ENCODE assay signal across 29 cellular contexts in the genomic region with DNA sequence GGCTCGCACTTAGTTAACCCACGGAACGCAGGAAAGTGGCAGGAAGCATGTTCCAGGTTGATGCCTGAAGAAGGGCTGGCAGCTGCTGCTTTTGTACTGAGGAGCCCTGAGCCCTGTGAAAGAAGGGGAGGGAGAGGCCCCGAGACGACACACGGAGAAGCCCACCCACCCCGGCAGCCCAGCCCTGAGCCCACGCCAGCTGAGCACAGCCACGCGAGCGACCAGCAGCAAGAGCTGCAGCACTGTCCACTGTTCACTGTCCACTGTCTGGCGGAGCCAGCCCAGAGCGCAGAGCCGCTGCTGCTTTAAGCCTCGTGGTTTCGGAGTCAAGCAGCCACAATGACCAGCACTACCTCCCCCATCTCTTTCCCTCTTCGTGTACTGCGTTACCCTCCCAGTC. TPM values are rescaled to one million over a fixed set of nuclear protein-coding genes. Genes with fewer than 3 reads are reported as not detected.
DNase-seq lines count a peak whose midpoint lies in the region; ATAC-seq, FAIRE-seq and TF ChIP-seq lines count a peak whose summit lies in the region.
"Had no signal": no experiment of that assay in that cellular context is flagged by ENCODE, and none has a peak within 500 bp of the region (broad histone marks: within the 10 kb centered on the region; RNA-seq: fewer than 3 reads in every experiment).

No MANE protein-coding gene starts in this region.

- H3K4me3 Mint-ChIP-seq in GM23338: no peak overlapping the region; the same call in 2 of the 3 replicates

- no peak for ATAC-seq in GM23338
- no peak for ATAC-seq in K562
- ATAC-seq in lower lobe of right lung: no peak
- ATAC-seq: A549, SK-N-SH treated with all-trans-retinoic acid at 6 μM for 48 hours had no signal

- H4K20me1 ChIP-seq in BLaER1 (peaks cover 100% of the 10 kb centered on the region), GM23338 (replicated peaks; ENCODE audit: insufficient read depth) (no peaks in the 10 kb centered on the region; the same call in 1 of the 2 replicates), K562 (replicated peaks; ENCODE audit: control insufficient read depth, insufficient read depth, low read length) (peaks cover 18% of the 10 kb centered on the region; the same call in 1 of the 2 replicates)

- FAIRE-seq in K562 (lab: Jason Lieb, UNC): no peak
- FAIRE-seq: A549, GM12892, GM19239, H54, RCC 7860 had no signal

- H3K9me2 ChIP-seq in GM23338 (ENCODE audit: insufficient read depth): no peaks in the 10 kb centered on the region

- H3K36me3 Mint-ChIP-seq in GM23338 (ENCODE audit: low read depth): peaks cover 49% of the 10 kb centered on the region

- no peak for TF ChIP-seq RAD21 in K562 (CRISPR knock-in tag; conservative IDR thresholded peaks at IDR 0.05 in 1 of 2, IDR thresholded peaks at IDR 0.05 in 1 of 2)

- no peaks in the 10 kb centered on the region for H3K9me3 Mint-ChIP-seq in GM23338
- H3K9me3 Mint-ChIP-seq: CD8-positive, alpha-beta memory T cell had no signal

- no peak for DNase-seq in GM23338 (ENCODE audit: low spot score)
- no peak for DNase-seq in K562 (ENCODE audit: extremely low read depth in 1 of 4, low spot score in 3 of 4)
- peak; percentile 38 for DNase-seq in lower lobe of right lung
- DNase-seq in COLO668 (lab: John Stamatoyannopoulos, UW; ENCODE audit: unreplicated experiment): no peak
- no peak for DNase-seq in NK-92 treated with Interleukin-12 subunit alpha and Interleukin-12 subunit beta, amount 100 ng/mL, for 24 hours (lab: John Stamatoyannopoulos, UW)
- DNase-seq in CD1c-positive myeloid dendritic cell (ENCODE audit: extremely low spot score): no peak
- DNase-seq: AML-193, Calu3, DMS79 treated with DMSO at 0.1 percent for 48 hours, GF-D8, Karpas-422, NCI-H1092, NCI-H1417 treated with DMSO at 0.1 percent for 48 hours, NCI-H1694 treated with DMSO at 0.1 percent for 48 hours, NCI-H2081, NCI-H226, NCI-H510A, NCI-H69, OCI-M1, SJCRH30 had no signal

- H3K27me3 ChIP-seq in BLaER1: no peaks in the 10 kb centered on the region
- H3K27me3 ChIP-seq in GM23338 (ENCODE audit: insufficient read depth): no peaks in the 10 kb centered on the region
- H3K27me3 ChIP-seq in K562 (ENCODE audit: control insufficient read depth in 2 of 2, insufficient read depth in 2 of 2, low read length in 2 of 2): no peaks in the 10 kb centered on the region
- H3K27me3 ChIP-seq in lower lobe of right lung (ENCODE audit: low read depth): no peaks in the 10 kb centered on the region
- H3K27me3 ChIP-seq: SJCRH30 had no signal

- CTCF ChIA-PET in K562 (lab: Yijun Ruan, JAX; ENCODE audit: low intra/inter-chr PET ratio): no interaction called here

- no TSS peak for BruUV-seq in K562 (replicated peaks; lab: Mats Ljungman, UMichigan)

- intact Hi-C loops in K562 (cut with micrococcal nuclease) (no loop called here), lower lobe of right lung (cut with DNase I) (no loop called here)

- no peak for TF ChIP-seq EP300 in K562 (IDR thresholded peaks at IDR 0.05; ENCODE audit: low read length)

- in situ Hi-C loops in K562 (cut with MboI): no loop called here

- no peak for TF ChIP-seq POLR2A in K562 (conservative IDR thresholded peaks at IDR 0.05)

- H3K4me1 Mint-ChIP-seq in GM23338: peaks cover 49% of the 10 kb centered on the region

- H3K27ac ChIP-seq in BLaER1 (no peak overlapping the region), GM23338 (ENCODE audit: low read depth) (peak overlapping the region; percentile 98; the same call in 1 of the 2 replicates), K562 (ENCODE audit: extremely low read depth, low read depth, low read length) (no peak overlapping the region), lower lobe of right lung (no peak overlapping the region)
- H3K27ac ChIP-seq: A549, C4-2B, SJCRH30 had no signal

- H2AFZ ChIP-seq in GM23338: no peak overlapping the region
- no peak overlapping the region for H2AFZ ChIP-seq in K562 (ENCODE audit: low read depth, low read length)

- H3K27ac Mint-ChIP-seq in GM23338: peak overlapping the region; percentile 78
- H3K27ac Mint-ChIP-seq: CD8-positive, alpha-beta memory T cell had no signal

- TF ChIP-seq CTCF in GM23338 (conservative IDR thresholded peaks at IDR 0.05; ENCODE audit: low read depth in 2 of 2) (no peak), K562 (IDR thresholded peaks at IDR 0.05 in 2 of 3, conservative IDR thresholded peaks at IDR 0.05 in 1 of 3; ENCODE audit: insufficient read depth in 2 of 3, low read depth in 1 of 3, low read length in 3 of 3) (no peak), lower lobe of right lung (IDR thresholded peaks at IDR 0.05) (no peak)

- H3K79me2 ChIP-seq in GM23338 (replicated peaks; ENCODE audit: insufficient read depth) (peaks cover 71% of the 10 kb centered on the region), K562 (ENCODE audit: control insufficient read depth, insufficient read depth, low read length) (peaks cover 79% of the 10 kb centered on the region)

- H3F3A ChIP-seq in GM23338 (replicated peaks; ENCODE audit: low read depth): peaks cover 16% of the 10 kb centered on the region

- H3K4me2 ChIP-seq in BLaER1 (peak overlapping the region; percentile 90), GM23338 (no peak overlapping the region; the same call in 1 of the 2 replicates), K562 (ENCODE audit: insufficient read depth, low read length) (no peak overlapping the region)
- H3K4me2 ChIP-seq: A549 had no signal

- POLR2A ChIA-PET in K562 (lab: Yijun Ruan, JAX): interaction anchor here (0.5 to 1.7 kb wide), 6 partner anchors 11 to 109 kb away, joined by 3 to 6 read pairs (median 4); partner anchors contain the start of gene C1orf174

- no peaks in the 10 kb centered on the region for H3K9me3 ChIP-seq in BLaER1
- H3K9me3 ChIP-seq in K562 (replicated peaks; ENCODE audit: control insufficient read depth, insufficient read depth, low read depth, low read length): no peaks in the 10 kb centered on the region
- H3K9me3 ChIP-seq in lower lobe of right lung: no peaks in the 10 kb centered on the region
- H3K9me3 ChIP-seq: A549, SJCRH30 had no signal

- H3K9ac ChIP-seq in BLaER1 (no peak overlapping the region), K562 (ENCODE audit: insufficient read depth in 1 of 2, low read depth in 2 of 2, low read length in 2 of 2) (peak overlapping the region in 1 of 2 experiments; percentile 73; a peak in 2 of 4 replicates)

- peaks cover 68% of the 10 kb centered on the region for H3K36me3 ChIP-seq in BLaER1
- no peaks in the 10 kb centered on the region for H3K36me3 ChIP-seq in GM23338 (ENCODE audit: insufficient read depth)
- H3K36me3 ChIP-seq in K562 (ENCODE audit: control insufficient read depth, insufficient read depth, low read length): peaks cover 64% of the 10 kb centered on the region; the same call in 2 of the 3 replicates
- H3K36me3 ChIP-seq in lower lobe of right lung: peaks cover 51% of the 10 kb centered on the region

- H3K4me3 ChIP-seq in BLaER1 (no peak overlapping the region), GM23338 (no peak overlapping the region), K562 (no peak overlapping the region), lower lobe of right lung (no peak overlapping the region)
- H3K4me3 ChIP-seq: A549, SJCRH30 had no signal

- H3K27me3 Mint-ChIP-seq in GM23338 (ENCODE audit: insufficient read depth, low read depth, poor library complexity): peaks cover 22% of the 10 kb centered on the region
- H3K27me3 Mint-ChIP-seq: CD8-positive, alpha-beta memory T cell had no signal

- peaks cover 5% of the 10 kb centered on the region for H3K9me1 ChIP-seq in K562 (ENCODE audit: control insufficient read depth, insufficient read depth, low read length)

- 85% methylated on average over 13 of the region's 18 CpGs for WGBS in K562 (ENCODE audit: insufficient coverage, low coverage, missing lambda C conversion rate)

- H3K4me1 ChIP-seq in BLaER1: peaks cover 78% of the 10 kb centered on the region
- H3K4me1 ChIP-seq in GM23338 (ENCODE audit: insufficient read depth): peaks cover 33% of the 10 kb centered on the region
- H3K4me1 ChIP-seq in K562 (replicated peaks in 1 of 2; ENCODE audit: control insufficient read depth in 2 of 2, insufficient read depth in 2 of 2, low read length in 2 of 2): peaks cover 25 to 60% of the 10 kb centered on the region in 2 experiments
- peaks cover 31% of the 10 kb centered on the region for H3K4me1 ChIP-seq in lower lobe of right lung

RNA-seq across cellular contexts. Expression of gene LRRC47, which starts 5.3 kb away (rescaled TPM):
- 75.7 and 76.8 TPM in 2 replicates for total RNA-seq in GM23338 (2014; rRNA removed; shearing (Covaris generic))
- 15.8 and 17.2 TPM in 2 replicates for polyA plus RNA-seq in GM23338 (2016; fragmentation: Nextera tagmentation; extraction: Ambion mirVana)
- total RNA-seq in K562 (2011; cell fraction: chromatin; rRNA removed; ENCODE audit: low replicate concordance): 34.3 and 41.1 TPM in 2 replicates
- total RNA-seq in K562 (2011; cell fraction: nucleolus; rRNA removed): 26.5 and 28.3 TPM in 2 replicates
- 21.3 and 26.0 TPM in 2 replicates for total RNA-seq in K562 (2011; cell fraction: nucleoplasm; rRNA removed)
- total RNA-seq in K562 (2014; rRNA removed): 44.3 and 45.5 TPM in 2 replicates
- 40.8 and 43.7 TPM in 2 replicates for total RNA-seq in K562 (2014; rRNA removed; fragmentation: Illumina TruSeq; extraction: Trizol)
- total RNA-seq in K562 (2015; rRNA removed; fragmentation: Illumina TruSeq; extraction: Trizol): 33.5 and 35.1 TPM in 2 replicates
- 68.0 and 68.5 TPM in 2 replicates for total RNA-seq in K562 (2021)
- polyA plus RNA-seq in K562 (2011; rRNA removed): 34.2 and 45.2 TPM in 2 replicates
- polyA plus RNA-seq in K562 (2011; cell fraction: cytosol; rRNA removed): 20.3 and 23.8 TPM in 2 replicates
- polyA plus RNA-seq in K562 (2011; cell fraction: nucleus; rRNA removed): 24.3 and 29.5 TPM in 2 replicates
- 29.3 and 57.5 TPM in 2 replicates for polyA plus RNA-seq in K562 (2012)
- polyA plus RNA-seq in K562 (2014; fragmentation: Illumina TruSeq; extraction: Trizol): 36.6 and 48.7 TPM in 2 replicates
- 1 to 10 TPM; 4.6 to 5.3 TPM for polyA plus RNA-seq in K562 (2014; fragmentation: Nextera tagmentation; extraction: Ambion mirVana)
- polyA plus RNA-seq in K562 (2014; rRNA removed): 30.6 and 35.9 TPM in 2 replicates
- 22.8 and 40.7 TPM in 2 replicates for polyA minus RNA-seq in K562 (2011; rRNA and poly(A)+ RNA removed)
- polyA minus RNA-seq in K562 (2011; cell fraction: cytosol; rRNA and poly(A)+ RNA removed): 12.9 and 21.0 TPM in 2 replicates
- polyA minus RNA-seq in K562 (2011; cell fraction: nucleus; rRNA and poly(A)+ RNA removed): 8.6 and 10.7 TPM in 2 replicates
- total RNA-seq in lower lobe of right lung: 34.4 TPM

RNA-seq across cellular contexts. Expression of gene SMIM1, which starts 18.4 kb away (rescaled TPM):
- 3.2 TPM in 1 of 2 replicates, not detected in the other for total RNA-seq in GM23338 (2014; rRNA removed; shearing (Covaris generic))
- polyA plus RNA-seq in GM23338 (2016; fragmentation: Nextera tagmentation; extraction: Ambion mirVana) (7.2 and 12.0 TPM in 2 replicates), K562 (2011; rRNA removed) (9.2 and 18.1 TPM in 2 replicates), K562 (2014; fragmentation: Illumina TruSeq; extraction: Trizol) (5.0 and 24.5 TPM in 2 replicates), K562 (2014; fragmentation: Nextera tagmentation; extraction: Ambion mirVana) (10 to 100 TPM; 11.1 to 24.3 TPM), K562 (2014; rRNA removed) (60.6 and 93.3 TPM in 2 replicates)
- 5.3 and 30.5 TPM in 2 replicates for total RNA-seq in K562 (2011; cell fraction: chromatin; rRNA removed; ENCODE audit: low replicate concordance)
- total RNA-seq in K562 (2011; cell fraction: nucleolus; rRNA removed): 40.4 and 40.7 TPM in 2 replicates
- 9.1 and 19.0 TPM in 2 replicates for total RNA-seq in K562 (2011; cell fraction: nucleoplasm; rRNA removed)
- total RNA-seq in K562 (2014; rRNA removed) (85.6 and 123 TPM in 2 replicates), K562 (2014; rRNA removed; fragmentation: Illumina TruSeq; extraction: Trizol) (1.8 and 2.3 TPM in 2 replicates), K562 (2015; rRNA removed; fragmentation: Illumina TruSeq; extraction: Trizol) (31.5 and 44.3 TPM in 2 replicates), K562 (2021) (125 and 150 TPM in 2 replicates), lower lobe of right lung (8.5 TPM)
- polyA plus RNA-seq in K562 (2011; cell fraction: cytosol; rRNA removed): 36.5 and 175 TPM in 2 replicates
- 13.1 and 20.5 TPM in 2 replicates for polyA plus RNA-seq in K562 (2011; cell fraction: nucleus; rRNA removed)
- polyA plus RNA-seq in K562 (2012): 41.4 and 55.0 TPM in 2 replicates
- 1.9 and 3.0 TPM in 2 replicates for polyA minus RNA-seq in K562 (2011; rRNA and poly(A)+ RNA removed)
- 41.1 and 43.1 TPM in 2 replicates for polyA minus RNA-seq in K562 (2011; cell fraction: cytosol; rRNA and poly(A)+ RNA removed)
- polyA minus RNA-seq in K562 (2011; cell fraction: nucleus; rRNA and poly(A)+ RNA removed): 43.8 and 48.5 TPM in 2 replicates
- total RNA-seq: SJCRH30 had no signal

RNA-seq across cellular contexts. Expression of gene CCDC27, which starts 38.7 kb away (rescaled TPM):
- 0.45 TPM in 1 of 2 replicates, not detected in the other for total RNA-seq in GM23338 (2014; rRNA removed; shearing (Covaris generic))
- polyA plus RNA-seq in GM23338 (2016; fragmentation: Nextera tagmentation; extraction: Ambion mirVana): 0.18 TPM in 1 of 2 replicates, not detected in the other
- not detected in 2 replicates for total RNA-seq in K562 (2011; cell fraction: chromatin; rRNA removed; ENCODE audit: low replicate concordance)
- not detected in 2 replicates for total RNA-seq in K562 (2011; cell fraction: nucleolus; rRNA removed)
- not detected in 2 replicates for total RNA-seq in K562 (2011; cell fraction: nucleoplasm; rRNA removed)
- not detected in 2 replicates for total RNA-seq in K562 (2014; rRNA removed)
- 0.04 TPM in 1 of 2 replicates, not detected in the other for total RNA-seq in K562 (2014; rRNA removed; fragmentation: Illumina TruSeq; extraction: Trizol)
- not detected in 2 replicates for total RNA-seq in K562 (2015; rRNA removed; fragmentation: Illumina TruSeq; extraction: Trizol)
- not detected in 2 replicates for total RNA-seq in K562 (2021)
- not detected in 2 replicates for polyA plus RNA-seq in K562 (2011; rRNA removed)
- not detected in 2 replicates for polyA plus RNA-seq in K562 (2011; cell fraction: cytosol; rRNA removed)
- polyA plus RNA-seq in K562 (2011; cell fraction: nucleus; rRNA removed): not detected in 2 replicates
- polyA plus RNA-seq in K562 (2012): 0.05 TPM in 1 of 2 replicates, not detected in the other
- not detected in 2 replicates for polyA plus RNA-seq in K562 (2014; fragmentation: Illumina TruSeq; extraction: Trizol)
- under 1 TPM in 1 of 2 experiments, not detected in 1; 0.01 TPM for polyA plus RNA-seq in K562 (2014; fragmentation: Nextera tagmentation; extraction: Ambion mirVana)
- polyA plus RNA-seq in K562 (2014; rRNA removed): not detected in 2 replicates
- polyA minus RNA-seq in K562 (2011; rRNA and poly(A)+ RNA removed): not detected in 2 replicates
- not detected in 2 replicates for polyA minus RNA-seq in K562 (2011; cell fraction: cytosol; rRNA and poly(A)+ RNA removed)
- polyA minus RNA-seq in K562 (2011; cell fraction: nucleus; rRNA and poly(A)+ RNA removed): not detected in 2 replicates
- not detected for total RNA-seq in lower lobe of right lung
- total RNA-seq: Calu3; CD8-positive, alpha-beta memory T cell; SJCRH30 had no signal
- polyA plus RNA-seq: A549; CD8-positive, alpha-beta memory T cell had no signal
